In genomic region chr6:6825153-6825847, GRCh38 we compare ENCODE assay signal across 19 cellular contexts.
A peak's percentile ranks its signal among the peaks of the same experiment; 100 is the strongest.
DNase-seq lines count a peak whose midpoint lies in the region; ATAC-seq and TF ChIP-seq lines count a peak whose summit lies in the region.
"Had no signal": no experiment of that assay in that cellular context is flagged by ENCODE, and none has a peak within 500 bp of the region (broad histone marks: within the 10 kb centered on the region; RNA-seq: fewer than 3 reads in every experiment).

No MANE protein-coding gene starts in this region.

- no peaks in the 10 kb centered on the region for H3K36me3 ChIP-seq in mucosa of descending colon (ENCODE audit: low read depth)
- H3K36me3 ChIP-seq: pancreas, SJSA1 had no signal

- H3K27me3 Mint-ChIP-seq in MCF 10A (ENCODE audit: insufficient read depth, unreplicated experiment), result no peaks in the 10 kb centered on the region
- peaks cover 17% of the 10 kb centered on the region for H3K27me3 Mint-ChIP-seq in activated CD4-positive, alpha-beta memory T cell treated with anti-CD3 and anti-CD28 coated beads for 36 hours

- peaks cover 6% of the 10 kb centered on the region for H3K36me3 Mint-ChIP-seq in MCF 10A (ENCODE audit: insufficient read depth, unreplicated experiment)
- H3K36me3 Mint-ChIP-seq in activated CD4-positive, alpha-beta memory T cell treated with anti-CD3 and anti-CD28 coated beads for 36 hours, result no peaks in the 10 kb centered on the region
- H3K36me3 Mint-ChIP-seq: WTC11 had no signal

- H3K4me3 ChIP-seq in mucosa of descending colon, result no peak overlapping the region
- H3K4me3 ChIP-seq: lung, pancreas, SJSA1 had no signal

- CTCF ChIA-PET in MCF 10A (lab: Yijun Ruan, JAX), result interaction anchor here (0.6 to 2.0 kb wide), 7 partner anchors 12 to 418 kb away, joined by 3 to 7 read pairs (median 4); no protein-coding TSS in a partner anchor
- CTCF ChIA-PET in activated CD4-positive, alpha-beta memory T cell treated with anti-CD3 and anti-CD28 coated beads for 36 hours (lab: Charles Lee), result no interaction called here

- peaks cover 50% of the 10 kb centered on the region for H3K4me1 Mint-ChIP-seq in MCF 10A (ENCODE audit: insufficient read depth, unreplicated experiment)
- H3K4me1 Mint-ChIP-seq in activated CD4-positive, alpha-beta memory T cell treated with anti-CD3 and anti-CD28 coated beads for 36 hours (ENCODE audit: low read depth), result no peaks in the 10 kb centered on the region

- peak overlapping the region; percentile 44 for H3K4me3 Mint-ChIP-seq in MCF 10A (ENCODE audit: unreplicated experiment)
- no peak overlapping the region for H3K4me3 Mint-ChIP-seq in activated CD4-positive, alpha-beta memory T cell treated with anti-CD3 and anti-CD28 coated beads for 36 hours
- H3K4me3 Mint-ChIP-seq: activated T-cell treated with anti-CD3 and anti-CD28 coated beads, Interleukin-2, amount 50 U/mL, for 24 hours; B cell; WTC11 had no signal

- no peaks in the 10 kb centered on the region for H3K9me3 Mint-ChIP-seq in MCF 10A (ENCODE audit: unreplicated experiment)
- H3K9me3 Mint-ChIP-seq in activated CD4-positive, alpha-beta memory T cell treated with anti-CD3 and anti-CD28 coated beads for 36 hours, result no peaks in the 10 kb centered on the region
- H3K9me3 Mint-ChIP-seq: activated T-cell treated with anti-CD3 and anti-CD28 coated beads, Interleukin-2, amount 50 U/mL, for 24 hours; WTC11 had no signal

- POLR2A ChIA-PET in MCF 10A (lab: Yijun Ruan, JAX), result interaction anchor here (0.6 to 3.6 kb wide), 25 partner anchors 10 to 741 kb away, joined by 3 to 30 read pairs (median 5); partner anchors contain the start of gene RREB1
- POLR2A ChIA-PET in activated CD4-positive, alpha-beta memory T cell treated with anti-CD3 and anti-CD28 coated beads for 36 hours (lab: Charles Lee), result no interaction called here

- H3K9me3 ChIP-seq in mucosa of descending colon, result no peaks in the 10 kb centered on the region
- H3K9me3 ChIP-seq: pancreas, SJSA1 had no signal

- DNase-seq in D341Med (ENCODE audit: low spot score) (peak; percentile 36), NCI-H2029 (lab: John Stamatoyannopoulos, UW) (peak; percentile 99), MCF 10A (ENCODE audit: unreplicated experiment) (peak; percentile 92), mucosa of descending colon (no peak), SIG-M5 treated with dmso at 0.1 percent for 504 hours (lab: John Stamatoyannopoulos, UW; ENCODE audit: unreplicated experiment) (no peak)
- DNase-seq in activated CD4-positive, alpha-beta memory T cell treated with anti-CD3 and anti-CD28 coated beads for 36 hours, result no peak
- DNase-seq: activated T-cell treated with anti-CD3 and anti-CD28 coated beads, Interleukin-2, amount 50 U/mL, for 24 hours; effector CD4-positive, alpha-beta T cell; head of caudate nucleus; NCI-H226; pancreas; stimulated activated CD4-positive, alpha-beta T cell treated with anti-CD3 and anti-CD28 coated beads, Interleukin-2, amount 100 ng/mL, for 24 hours; stimulated activated naive CD4-positive, alpha-beta T cell treated with Interleukin-2 at 50 U/mL for 16 hours had no signal

- peaks cover 5% of the 10 kb centered on the region for H3K4me1 ChIP-seq in mucosa of descending colon (ENCODE audit: low read depth)
- H3K4me1 ChIP-seq: pancreas had no signal

- no peak for TF ChIP-seq CTCF in MCF 10A (IDR thresholded peaks at IDR 0.05; ENCODE audit: unreplicated experiment)
- no peak for TF ChIP-seq CTCF in mucosa of descending colon (IDR thresholded peaks at IDR 0.05)

- H3K27ac Mint-ChIP-seq in MCF 10A (ENCODE audit: low read depth, unreplicated experiment), result peak overlapping the region; percentile 92
- H3K27ac Mint-ChIP-seq in activated CD4-positive, alpha-beta memory T cell treated with anti-CD3 and anti-CD28 coated beads for 36 hours, result no peak overlapping the region
- H3K27ac Mint-ChIP-seq: activated T-cell treated with anti-CD3 and anti-CD28 coated beads, Interleukin-2, amount 50 U/mL, for 24 hours; B cell; WTC11 had no signal

- BruUV-seq in MCF 10A (replicated peaks; lab: Mats Ljungman, UMichigan), result no TSS peak

- ATAC-seq in mucosa of descending colon (peak; percentile 60), HG03135 (IDR thresholded peaks at IDR 0.05; ENCODE audit: unreplicated experiment) (no peak), GM18520 (IDR thresholded peaks at IDR 0.05; ENCODE audit: unreplicated experiment) (no peak)
- ATAC-seq: WTC11 had no signal

- intact Hi-C loops in MCF 10A (cut with micrococcal nuclease), result no loop called here
- intact Hi-C loops in mucosa of descending colon (cut with DNase I, micrococcal nuclease), result no loop called here
- intact Hi-C loops in activated CD4-positive, alpha-beta memory T cell treated with anti-CD3 and anti-CD28 coated beads for 36 hours (cut with micrococcal nuclease), result no loop called here

Comparison
In these comparisons a context has a peak if more than half of its experiments do, and no peak if none do; other contexts are left out.
1. DNase-seq: peak in D341Med (single experiment), NCI-H2029 (single experiment) and MCF 10A (single experiment); none in mucosa of descending colon (0 of 3), SIG-M5 treated with dmso at 0.1 percent for 504 hours (single experiment) and activated CD4-positive, alpha-beta memory T cell treated with anti-CD3 and anti-CD28 coated beads for 36 hours (single experiment).